ENCODE assay signal across 19 cellular contexts in genomic region chr16:88696441-88696840, GRCh38. TPM values are rescaled to one million over a fixed set of nuclear protein-coding genes. Genes with fewer than 3 reads are reported as not detected.
DNase-seq lines count a peak whose midpoint lies in the region; ATAC-seq, FAIRE-seq and TF ChIP-seq lines count a peak whose summit lies in the region.
"Had no signal": no experiment of that assay in that cellular context is flagged by ENCODE, and none has a peak within 500 bp of the region (broad histone marks: within the 10 kb centered on the region; RNA-seq: fewer than 3 reads in every experiment).

No MANE protein-coding gene starts in this region.

- TSS peak; percentile 93 for BruUV-seq in OCI-LY7 (replicated peaks; lab: Mats Ljungman, UMichigan)

- peaks cover 60% of the 10 kb centered on the region for H3K4me1 Mint-ChIP-seq in activated CD8-positive, alpha-beta T cell treated with anti-CD3 and anti-CD28 coated beads, Interleukin-2, amount 10 ng/mL, durations not matched to agents 7 days and 5 days (ENCODE audit: low read depth)
- peaks cover 47% of the 10 kb centered on the region for H3K4me1 Mint-ChIP-seq in activated CD8-positive, alpha-beta T cell treated with anti-CD3 and anti-CD28 coated beads for 36 hours (ENCODE audit: low read depth)
- H3K4me1 Mint-ChIP-seq in naive thymus-derived CD4-positive, alpha-beta T cell, result peaks cover 12 to 64% (median 47%) of the 10 kb centered on the region in 7 donors
- peaks cover 53% of the 10 kb centered on the region for H3K4me1 Mint-ChIP-seq in stimulated activated effector memory CD8-positive, alpha-beta T cell treated with anti-CD3 and anti-CD28 coated beads, Interleukin-12 subunit alpha, Interleukin-12 subunit beta, amount 100 ng/mL, for 72 hours
- H3K4me1 Mint-ChIP-seq: GM23338, H9 had no signal

- H3K4me3 ChIP-seq in OCI-LY7 (ENCODE audit: low read depth, low read length, poor library complexity, severe bottlenecking), result no peak overlapping the region
- H3K4me3 ChIP-seq in naive thymus-derived CD4-positive, alpha-beta T cell (ENCODE audit: low read length), result no peak overlapping the region
- H3K4me3 ChIP-seq: GM23338 had no signal

- H3K27me3 ChIP-seq in naive thymus-derived CD4-positive, alpha-beta T cell (ENCODE audit: control insufficient read depth in 2 of 2, insufficient read depth in 2 of 2, low read length in 2 of 2), result no peaks in the 10 kb centered on the region

- DNase-seq in activated CD8-positive, alpha-beta T cell treated with anti-CD3 and anti-CD28 coated beads, Interleukin-2, amount 10 ng/mL, durations not matched to agents 7 days and 5 days, result no peak
- DNase-seq in activated CD8-positive, alpha-beta T cell treated with anti-CD3 and anti-CD28 coated beads for 36 hours, result no peak
- DNase-seq in OCI-LY7 (ENCODE audit: low spot score), result no peak
- no peak for DNase-seq in naive thymus-derived CD4-positive, alpha-beta T cell
- DNase-seq in stimulated activated effector memory CD8-positive, alpha-beta T cell treated with anti-CD3 and anti-CD28 coated beads, Interleukin-12 subunit alpha, Interleukin-12 subunit beta, amount 100 ng/mL, for 72 hours (ENCODE audit: low spot score in 2 of 2), result no peak
- DNase-seq in H54 (ENCODE audit: insufficient read length, low spot score), result no peak
- DNase-seq in activated CD4-positive, alpha-beta T cell treated with anti-CD3 and anti-CD28 coated beads for 4 hours, result no peak
- DNase-seq: 8988T; C1 segment of cervical spinal cord; CD8-positive, alpha-beta T cell; COR-L47; DMS153; DMS79 treated with DMSO at 0.1 percent for 48 hours; EL; H9 had no signal

- no peak overlapping the region for H2AFZ ChIP-seq in OCI-LY7 (ENCODE audit: low read length)
- H2AFZ ChIP-seq: GM23338 had no signal

- intact Hi-C loops in activated CD8-positive, alpha-beta T cell treated with anti-CD3 and anti-CD28 coated beads for 36 hours (cut with micrococcal nuclease), result no loop called here
- intact Hi-C loops in OCI-LY7 (cut with micrococcal nuclease; ENCODE audit: unreplicated experiment), result no loop called here
- intact Hi-C loops in naive thymus-derived CD4-positive, alpha-beta T cell (cut with micrococcal nuclease), result no loop called here

- peak overlapping the region; percentile 49 for H3K27ac Mint-ChIP-seq in activated CD8-positive, alpha-beta T cell treated with anti-CD3 and anti-CD28 coated beads, Interleukin-2, amount 10 ng/mL, durations not matched to agents 7 days and 5 days
- H3K27ac Mint-ChIP-seq in activated CD8-positive, alpha-beta T cell treated with anti-CD3 and anti-CD28 coated beads for 36 hours, result no peak overlapping the region
- H3K27ac Mint-ChIP-seq in naive thymus-derived CD4-positive, alpha-beta T cell, result peak overlapping the region in 5 of 9 donors; percentile 12 to 82 (median 63)
- H3K27ac Mint-ChIP-seq in stimulated activated effector memory CD8-positive, alpha-beta T cell treated with anti-CD3 and anti-CD28 coated beads, Interleukin-12 subunit alpha, Interleukin-12 subunit beta, amount 100 ng/mL, for 72 hours, result peak overlapping the region; percentile 29
- H3K27ac Mint-ChIP-seq: CD8-positive, alpha-beta T cell; GM23338 had no signal

- H4K20me1 ChIP-seq in OCI-LY7 (ENCODE audit: insufficient read depth, low read length), result no peaks in the 10 kb centered on the region

- ATAC-seq in activated CD8-positive, alpha-beta T cell treated with anti-CD3 and anti-CD28 coated beads, Interleukin-2, amount 10 ng/mL, durations not matched to agents 7 days and 5 days, result no peak
- ATAC-seq in activated CD8-positive, alpha-beta T cell treated with anti-CD3 and anti-CD28 coated beads for 36 hours, result no peak
- no peak for ATAC-seq in naive thymus-derived CD4-positive, alpha-beta T cell
- no peak for ATAC-seq in stimulated activated effector memory CD8-positive, alpha-beta T cell treated with anti-CD3 and anti-CD28 coated beads, Interleukin-12 subunit alpha, Interleukin-12 subunit beta, amount 100 ng/mL, for 72 hours
- ATAC-seq: CD8-positive, alpha-beta T cell; GM23338 had no signal

- no peak for TF ChIP-seq CTCF in activated CD8-positive, alpha-beta T cell treated with anti-CD3 and anti-CD28 coated beads for 36 hours (IDR thresholded peaks at IDR 0.05)
- no peak for TF ChIP-seq CTCF in OCI-LY7 (conservative IDR thresholded peaks at IDR 0.05; ENCODE audit: low read length)

- H3K79me2 ChIP-seq in OCI-LY7 (ENCODE audit: insufficient read depth, low read depth, low read length), result 0 out of 2 replicates have a peak, but pooled peaks cover 2% of the 10 kb centered on the region

- peaks cover 24% of the 10 kb centered on the region; the same call in 1 of the 2 replicates for H3K36me3 ChIP-seq in OCI-LY7 (ENCODE audit: insufficient read depth, low read length)
- peaks cover 0 to 54% (median 9%) of the 10 kb centered on the region in 3 experiments for H3K36me3 ChIP-seq in naive thymus-derived CD4-positive, alpha-beta T cell (ENCODE audit: control insufficient read depth in 2 of 3, insufficient read depth in 3 of 3, low read length in 3 of 3)

- POLR2A ChIA-PET in activated CD8-positive, alpha-beta T cell treated with anti-CD3 and anti-CD28 coated beads, Interleukin-2, amount 10 ng/mL, durations not matched to agents 7 days and 5 days (lab: Charles Lee), result no interaction called here
- POLR2A ChIA-PET in activated CD8-positive, alpha-beta T cell treated with anti-CD3 and anti-CD28 coated beads for 36 hours (lab: Charles Lee), result no interaction called here
- POLR2A ChIA-PET in OCI-LY7 (lab: Charles Lee), result no interaction called here
- POLR2A ChIA-PET in naive thymus-derived CD4-positive, alpha-beta T cell (lab: Charles Lee), result interaction anchor here (1.2 to 1.7 kb wide), 2 partner anchors 10 to 12 kb away, joined by 4 read pairs; partner anchors contain the start of gene SNAI3

- no peak overlapping the region for H3K27ac ChIP-seq in OCI-LY7 (ENCODE audit: low read depth, low read length, poor library complexity, severe bottlenecking)
- H3K27ac ChIP-seq in naive thymus-derived CD4-positive, alpha-beta T cell (ENCODE audit: low read depth, low read length), result no peak overlapping the region

- H3K4me1 ChIP-seq in OCI-LY7 (ENCODE audit: insufficient read depth, low read length, poor library complexity, severe bottlenecking), result peaks cover 49% of the 10 kb centered on the region
- peaks cover 34 to 57% of the 10 kb centered on the region in 2 donors for H3K4me1 ChIP-seq in naive thymus-derived CD4-positive, alpha-beta T cell (ENCODE audit: control insufficient read depth in 2 of 2, insufficient read depth in 2 of 2, low read length in 2 of 2)

- H3K27me3 Mint-ChIP-seq in activated CD8-positive, alpha-beta T cell treated with anti-CD3 and anti-CD28 coated beads, Interleukin-2, amount 10 ng/mL, durations not matched to agents 7 days and 5 days (ENCODE audit: low read depth), result no peaks in the 10 kb centered on the region
- no peaks in the 10 kb centered on the region for H3K27me3 Mint-ChIP-seq in activated CD8-positive, alpha-beta T cell treated with anti-CD3 and anti-CD28 coated beads for 36 hours
- H3K27me3 Mint-ChIP-seq in naive thymus-derived CD4-positive, alpha-beta T cell, result no peaks in the 10 kb centered on the region

- CTCF ChIA-PET in activated CD8-positive, alpha-beta T cell treated with anti-CD3 and anti-CD28 coated beads, Interleukin-2, amount 10 ng/mL, durations not matched to agents 7 days and 5 days (lab: Charles Lee), result no interaction called here
- CTCF ChIA-PET in activated CD8-positive, alpha-beta T cell treated with anti-CD3 and anti-CD28 coated beads for 36 hours (lab: Charles Lee), result no interaction called here
- CTCF ChIA-PET in OCI-LY7 (lab: Charles Lee; ENCODE audit: unreplicated experiment), result interaction anchor here (0.6 kb wide), 1 partner anchor 8 kb away, joined by 3 read pairs; no protein-coding TSS in a partner anchor
- CTCF ChIA-PET in naive thymus-derived CD4-positive, alpha-beta T cell (lab: Charles Lee), result interaction anchor here (1.0 kb wide), 1 partner anchor 11 kb away, joined by 5 read pairs; no protein-coding TSS in a partner anchor

- peaks cover 37% of the 10 kb centered on the region for H3K36me3 Mint-ChIP-seq in activated CD8-positive, alpha-beta T cell treated with anti-CD3 and anti-CD28 coated beads, Interleukin-2, amount 10 ng/mL, durations not matched to agents 7 days and 5 days (ENCODE audit: low read depth)
- peaks cover 21% of the 10 kb centered on the region for H3K36me3 Mint-ChIP-seq in activated CD8-positive, alpha-beta T cell treated with anti-CD3 and anti-CD28 coated beads for 36 hours (ENCODE audit: low read depth)
- peaks cover 0 to 18% (median 3%) of the 10 kb centered on the region in 5 donors for H3K36me3 Mint-ChIP-seq in naive thymus-derived CD4-positive, alpha-beta T cell
- H3K36me3 Mint-ChIP-seq in stimulated activated effector memory CD8-positive, alpha-beta T cell treated with anti-CD3 and anti-CD28 coated beads, Interleukin-12 subunit alpha, Interleukin-12 subunit beta, amount 100 ng/mL, for 72 hours, result peaks cover 54% of the 10 kb centered on the region

- no peak for FAIRE-seq in H54 (lab: Jason Lieb, UNC)
- FAIRE-seq: D721Med, G401.6, GM12891 had no signal

- no peaks in the 10 kb centered on the region for H3K9me2 ChIP-seq in OCI-LY7 (ENCODE audit: insufficient read depth, low read length)

- no peaks in the 10 kb centered on the region for H3K9me3 Mint-ChIP-seq in activated CD8-positive, alpha-beta T cell treated with anti-CD3 and anti-CD28 coated beads, Interleukin-2, amount 10 ng/mL, durations not matched to agents 7 days and 5 days (ENCODE audit: insufficient read depth)
- H3K9me3 Mint-ChIP-seq in activated CD8-positive, alpha-beta T cell treated with anti-CD3 and anti-CD28 coated beads for 36 hours, result no peaks in the 10 kb centered on the region
- no peaks in the 10 kb centered on the region for H3K9me3 Mint-ChIP-seq in naive thymus-derived CD4-positive, alpha-beta T cell
- H3K9me3 Mint-ChIP-seq in stimulated activated effector memory CD8-positive, alpha-beta T cell treated with anti-CD3 and anti-CD28 coated beads, Interleukin-12 subunit alpha, Interleukin-12 subunit beta, amount 100 ng/mL, for 72 hours, result no peaks in the 10 kb centered on the region
- H3K9me3 Mint-ChIP-seq: CD8-positive, alpha-beta T cell; GM23338; H9 had no signal

- TF ChIP-seq POLR2A in H54 (IDR thresholded peaks at IDR 0.05; ENCODE audit: low read depth, low read length), result no peak

- H3K9me3 ChIP-seq in OCI-LY7 (ENCODE audit: low read length), result no peaks in the 10 kb centered on the region
- no peaks in the 10 kb centered on the region for H3K9me3 ChIP-seq in naive thymus-derived CD4-positive, alpha-beta T cell (ENCODE audit: control insufficient read depth in 2 of 3, low read length in 3 of 3)

- no peak overlapping the region for H3K4me3 Mint-ChIP-seq in activated CD8-positive, alpha-beta T cell treated with anti-CD3 and anti-CD28 coated beads, Interleukin-2, amount 10 ng/mL, durations not matched to agents 7 days and 5 days
- no peak overlapping the region for H3K4me3 Mint-ChIP-seq in activated CD8-positive, alpha-beta T cell treated with anti-CD3 and anti-CD28 coated beads for 36 hours
- H3K4me3 Mint-ChIP-seq in naive thymus-derived CD4-positive, alpha-beta T cell, result no peak overlapping the region
- no peak overlapping the region for H3K4me3 Mint-ChIP-seq in stimulated activated effector memory CD8-positive, alpha-beta T cell treated with anti-CD3 and anti-CD28 coated beads, Interleukin-12 subunit alpha, Interleukin-12 subunit beta, amount 100 ng/mL, for 72 hours
- H3K4me3 Mint-ChIP-seq: CD8-positive, alpha-beta T cell; GM23338; H9 had no signal

- no peak overlapping the region for H3K4me2 ChIP-seq in OCI-LY7 (ENCODE audit: low read length)
- H3K4me2 ChIP-seq: GM23338 had no signal

RNA-seq across cellular contexts. Expression of gene RNF166, which starts 9.8 kb away (rescaled TPM):
- total RNA-seq in activated CD8-positive, alpha-beta T cell treated with anti-CD3 and anti-CD28 coated beads, Interleukin-2, amount 10 ng/mL, durations not matched to agents 7 days and 5 days, result 100 to 1,000 TPM; 144 to 166 TPM
- 10 to 100 TPM; 80.7 to 82.4 TPM for total RNA-seq in activated CD8-positive, alpha-beta T cell treated with anti-CD3 and anti-CD28 coated beads for 36 hours
- 39.2 and 52.4 TPM in 2 replicates for total RNA-seq in OCI-LY7 (2014; rRNA removed; shearing (Covaris generic))
- total RNA-seq in OCI-LY7 (2022), result 40.3 and 56.2 TPM in 2 replicates
- 100 to 1,000 TPM in 4 of 5 experiments, 10 to 100 TPM in 1; 99.8 to 324 (median 133) TPM for total RNA-seq in naive thymus-derived CD4-positive, alpha-beta T cell
- polyA plus RNA-seq in naive thymus-derived CD4-positive, alpha-beta T cell, result 10 to 100 TPM; 67.7 to 88.9 TPM

RNA-seq across cellular contexts. Expression of gene CTU2, which starts 9.9 kb away (rescaled TPM):
- total RNA-seq in activated CD8-positive, alpha-beta T cell treated with anti-CD3 and anti-CD28 coated beads, Interleukin-2, amount 10 ng/mL, durations not matched to agents 7 days and 5 days, result 10 to 100 TPM; 27.5 to 29.2 TPM
- 10 to 100 TPM; 37.1 to 37.8 TPM for total RNA-seq in activated CD8-positive, alpha-beta T cell treated with anti-CD3 and anti-CD28 coated beads for 36 hours
- total RNA-seq in OCI-LY7 (2014; rRNA removed; shearing (Covaris generic)), result 18.5 and 21.9 TPM in 2 replicates
- 23.3 and 24.4 TPM in 2 replicates for total RNA-seq in OCI-LY7 (2022)
- total RNA-seq in naive thymus-derived CD4-positive, alpha-beta T cell, result 10 to 100 TPM; 26.0 to 43.3 (median 28.3) TPM
- polyA plus RNA-seq in naive thymus-derived CD4-positive, alpha-beta T cell, result 10 to 100 TPM; 13.0 to 14.8 TPM

RNA-seq across cellular contexts. Expression of gene SNAI3, which starts 10.1 kb away (rescaled TPM):
- total RNA-seq in activated CD8-positive, alpha-beta T cell treated with anti-CD3 and anti-CD28 coated beads, Interleukin-2, amount 10 ng/mL, durations not matched to agents 7 days and 5 days, result 10 to 100 TPM; 13.4 to 14.3 TPM
- 1 to 10 TPM; 5.2 to 5.3 TPM for total RNA-seq in activated CD8-positive, alpha-beta T cell treated with anti-CD3 and anti-CD28 coated beads for 36 hours
- 2.4 and 3.1 TPM in 2 replicates for total RNA-seq in OCI-LY7 (2014; rRNA removed; shearing (Covaris generic))
- 1.6 and 3.3 TPM in 2 replicates for total RNA-seq in OCI-LY7 (2022)
- total RNA-seq in naive thymus-derived CD4-positive, alpha-beta T cell, result 10 to 100 TPM in 1 of 5 experiments, 1 to 10 TPM in 4; 2.7 to 13.0 (median 6.1) TPM
- 10 to 100 TPM in 1 of 2 donors, 1 to 10 TPM in 1; 6.5 to 13.5 TPM for polyA plus RNA-seq in naive thymus-derived CD4-positive, alpha-beta T cell

RNA-seq across cellular contexts. Expression of gene MVD, which starts 33.5 kb away (rescaled TPM):
- 10 to 100 TPM; 86.0 to 96.1 TPM for total RNA-seq in activated CD8-positive, alpha-beta T cell treated with anti-CD3 and anti-CD28 coated beads, Interleukin-2, amount 10 ng/mL, durations not matched to agents 7 days and 5 days
- total RNA-seq in activated CD8-positive, alpha-beta T cell treated with anti-CD3 and anti-CD28 coated beads for 36 hours, result 10 to 100 TPM; 83.1 to 89.9 TPM
- total RNA-seq in OCI-LY7 (2014; rRNA removed; shearing (Covaris generic)), result 65.6 and 74.4 TPM in 2 replicates
- total RNA-seq in OCI-LY7 (2022), result 136 and 158 TPM in 2 replicates
- 10 to 100 TPM; 37.7 to 66.9 (median 42.7) TPM for total RNA-seq in naive thymus-derived CD4-positive, alpha-beta T cell
- 10 to 100 TPM; 12.9 to 23.5 TPM for polyA plus RNA-seq in naive thymus-derived CD4-positive, alpha-beta T cell

RNA-seq across cellular contexts. Expression of gene CYBA, which starts 45.6 kb away (rescaled TPM):
- 100 to 1,000 TPM; 568 to 599 TPM for total RNA-seq in activated CD8-positive, alpha-beta T cell treated with anti-CD3 and anti-CD28 coated beads, Interleukin-2, amount 10 ng/mL, durations not matched to agents 7 days and 5 days
- 100 to 1,000 TPM; 230 to 236 TPM for total RNA-seq in activated CD8-positive, alpha-beta T cell treated with anti-CD3 and anti-CD28 coated beads for 36 hours
- 601 and 647 TPM in 2 replicates for total RNA-seq in OCI-LY7 (2014; rRNA removed; shearing (Covaris generic))
- 315 and 359 TPM in 2 replicates for total RNA-seq in OCI-LY7 (2022)
- total RNA-seq in naive thymus-derived CD4-positive, alpha-beta T cell, result 100 to 1,000 TPM; 240 to 498 (median 281) TPM
- polyA plus RNA-seq in naive thymus-derived CD4-positive, alpha-beta T cell, result 100 to 1,000 TPM; 454 to 537 TPM

Comparison
In these comparisons a context has a peak if more than half of its experiments do, and no peak if none do; other contexts are left out.
1. CTCF ChIA-PET loops: an anchor here in OCI-LY7 (0.6 kb wide) and naive thymus-derived CD4-positive, alpha-beta T cell (1.0 kb wide); none called in activated CD8-positive, alpha-beta T cell treated with anti-CD3 and anti-CD28 coated beads, Interleukin-2, amount 10 ng/mL, durations not matched to agents 7 days and 5 days and activated CD8-positive, alpha-beta T cell treated with anti-CD3 and anti-CD28 coated beads for 36 hours.